In genomic region chr2:28778392-28778791, GRCh38 we compare ENCODE assay signal across 18 cellular contexts.
"Had no signal": no experiment of that assay in that cellular context is flagged by ENCODE, and none has a peak within 500 bp of the region (broad histone marks: within the 10 kb centered on the region; RNA-seq: fewer than 3 reads in every experiment).

No MANE protein-coding gene starts in this region.

- H3K4me3 ChIP-seq: adrenal gland, mucosa of descending colon, SJSA1, testis had no signal

- H3K4me3 Mint-ChIP-seq: brain; dendritic cell treated with granulocyte-macrophage colony-stimulating factor and Interleukin-4, amounts not matched to agents 40 ng/mL and 50 ng/mL, for 4 days; endodermal cell; natural killer cell; stimulated activated naive CD8-positive, alpha-beta T cell treated with anti-CD3 and anti-CD28 coated beads, Interleukin-15, Interleukin-2, amounts not matched to agents 100 ng/mL and 50 ng/mL, for 24 hours; T-helper 2 cell treated with Interferon-gamma antibody and Interleukin-4, amounts not matched to agents 5 μg/mL and 100 μg/mL, for 36 hours had no signal

- H3K4me1 ChIP-seq: SJSA1, testis had no signal

- H3K27ac ChIP-seq: SJSA1, testis had no signal

- H3K27me3 ChIP-seq: adrenal gland, SJSA1, testis had no signal

- H3K27ac Mint-ChIP-seq: dendritic cell treated with granulocyte-macrophage colony-stimulating factor and Interleukin-4, amounts not matched to agents 40 ng/mL and 50 ng/mL, for 4 days; endodermal cell; stimulated activated naive CD8-positive, alpha-beta T cell treated with anti-CD3 and anti-CD28 coated beads, Interleukin-15, Interleukin-2, amounts not matched to agents 100 ng/mL and 50 ng/mL, for 24 hours; T-helper 2 cell treated with Interferon-gamma antibody and Interleukin-4, amounts not matched to agents 5 μg/mL and 100 μg/mL, for 36 hours had no signal

- ATAC-seq: left colon, mucosa of descending colon, natural killer cell had no signal

- DNase-seq: activated CD4-positive, CD25-positive, alpha-beta regulatory T cell treated with anti-CD3 and anti-CD28 coated beads, Interleukin-2, amount 50 U/mL, for 72 hours; activated gamma-delta T cell; adrenal gland; cerebellar nuclear complex; endodermal cell; left colon; mucosa of descending colon; natural killer cell; occipital lobe; stimulated activated CD4-positive, alpha-beta T cell treated with anti-CD3 and anti-CD28 coated beads, Interleukin-4, amount 100 ng/mL, for 1 hour; stimulated activated CD8-positive, alpha-beta memory T cell treated with anti-CD3 and anti-CD28 coated beads, Interleukin-4, amount 100 ng/mL, for 48 hours; SW 1271; testis had no signal

- H3K27me3 Mint-ChIP-seq: brain; dendritic cell treated with granulocyte-macrophage colony-stimulating factor and Interleukin-4, amounts not matched to agents 40 ng/mL and 50 ng/mL, for 4 days; stimulated activated naive CD8-positive, alpha-beta T cell treated with anti-CD3 and anti-CD28 coated beads, Interleukin-15, Interleukin-2, amounts not matched to agents 100 ng/mL and 50 ng/mL, for 24 hours had no signal

- H3K9me3 ChIP-seq: adrenal gland, mucosa of descending colon, SJSA1, testis had no signal

- H3K9me3 Mint-ChIP-seq: brain; dendritic cell treated with granulocyte-macrophage colony-stimulating factor and Interleukin-4, amounts not matched to agents 40 ng/mL and 50 ng/mL, for 4 days; endodermal cell; natural killer cell; stimulated activated naive CD8-positive, alpha-beta T cell treated with anti-CD3 and anti-CD28 coated beads, Interleukin-15, Interleukin-2, amounts not matched to agents 100 ng/mL and 50 ng/mL, for 24 hours; T-helper 2 cell treated with Interferon-gamma antibody and Interleukin-4, amounts not matched to agents 5 μg/mL and 100 μg/mL, for 36 hours had no signal
